ENCODE assay signal across 1 cellular context in the genomic region with DNA sequence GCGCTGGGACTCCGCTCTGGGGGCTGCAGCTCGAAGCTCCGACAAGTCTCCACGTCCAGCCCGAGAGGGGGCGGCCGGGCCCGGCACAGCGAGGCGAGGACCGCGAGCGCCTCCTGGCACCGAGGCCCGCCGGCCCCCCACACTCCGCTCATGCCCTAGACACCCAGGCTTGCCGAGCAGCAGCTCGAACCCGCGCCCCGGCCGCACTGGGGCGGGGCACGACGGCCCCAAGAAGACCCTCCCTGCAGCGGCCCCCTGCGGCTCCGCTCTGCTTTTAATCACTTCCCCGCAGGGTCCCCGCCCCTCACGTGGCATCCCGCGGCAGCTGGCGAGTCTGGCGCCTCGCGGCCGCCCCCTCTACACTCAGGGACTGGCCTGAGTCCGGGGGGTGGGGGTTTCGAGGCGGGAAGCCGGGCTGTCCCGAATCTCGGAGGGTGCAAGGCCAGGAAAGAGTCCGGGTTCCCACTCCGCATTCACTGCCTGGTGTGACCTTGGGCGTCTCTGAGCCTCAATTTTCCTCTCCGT.
TF ChIP-seq lines count a peak whose summit lies in the region.

A gene with protein sequence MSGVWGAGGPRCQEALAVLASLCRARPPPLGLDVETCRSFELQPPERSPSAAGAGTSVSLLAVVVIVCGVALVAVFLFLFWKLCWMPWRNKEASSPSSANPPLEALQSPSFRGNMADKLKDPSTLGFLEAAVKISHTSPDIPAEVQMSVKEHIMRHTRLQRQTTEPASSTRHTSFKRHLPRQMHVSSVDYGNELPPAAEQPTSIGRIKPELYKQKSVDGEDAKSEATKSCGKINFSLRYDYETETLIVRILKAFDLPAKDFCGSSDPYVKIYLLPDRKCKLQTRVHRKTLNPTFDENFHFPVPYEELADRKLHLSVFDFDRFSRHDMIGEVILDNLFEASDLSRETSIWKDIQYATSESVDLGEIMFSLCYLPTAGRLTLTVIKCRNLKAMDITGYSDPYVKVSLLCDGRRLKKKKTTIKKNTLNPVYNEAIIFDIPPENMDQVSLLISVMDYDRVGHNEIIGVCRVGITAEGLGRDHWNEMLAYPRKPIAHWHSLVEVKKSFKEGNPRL (minus strand): TSS at position 249 of the 525 bp plus-strand sequence. CDS start 97 bp downstream, at position 152.

TF ChIP-seq in WTC11, 78 proteins besides CTCF, POLR2A, EP300 and RAD21 (continued from another document):
- TF ChIP-seq, protein P1, sequence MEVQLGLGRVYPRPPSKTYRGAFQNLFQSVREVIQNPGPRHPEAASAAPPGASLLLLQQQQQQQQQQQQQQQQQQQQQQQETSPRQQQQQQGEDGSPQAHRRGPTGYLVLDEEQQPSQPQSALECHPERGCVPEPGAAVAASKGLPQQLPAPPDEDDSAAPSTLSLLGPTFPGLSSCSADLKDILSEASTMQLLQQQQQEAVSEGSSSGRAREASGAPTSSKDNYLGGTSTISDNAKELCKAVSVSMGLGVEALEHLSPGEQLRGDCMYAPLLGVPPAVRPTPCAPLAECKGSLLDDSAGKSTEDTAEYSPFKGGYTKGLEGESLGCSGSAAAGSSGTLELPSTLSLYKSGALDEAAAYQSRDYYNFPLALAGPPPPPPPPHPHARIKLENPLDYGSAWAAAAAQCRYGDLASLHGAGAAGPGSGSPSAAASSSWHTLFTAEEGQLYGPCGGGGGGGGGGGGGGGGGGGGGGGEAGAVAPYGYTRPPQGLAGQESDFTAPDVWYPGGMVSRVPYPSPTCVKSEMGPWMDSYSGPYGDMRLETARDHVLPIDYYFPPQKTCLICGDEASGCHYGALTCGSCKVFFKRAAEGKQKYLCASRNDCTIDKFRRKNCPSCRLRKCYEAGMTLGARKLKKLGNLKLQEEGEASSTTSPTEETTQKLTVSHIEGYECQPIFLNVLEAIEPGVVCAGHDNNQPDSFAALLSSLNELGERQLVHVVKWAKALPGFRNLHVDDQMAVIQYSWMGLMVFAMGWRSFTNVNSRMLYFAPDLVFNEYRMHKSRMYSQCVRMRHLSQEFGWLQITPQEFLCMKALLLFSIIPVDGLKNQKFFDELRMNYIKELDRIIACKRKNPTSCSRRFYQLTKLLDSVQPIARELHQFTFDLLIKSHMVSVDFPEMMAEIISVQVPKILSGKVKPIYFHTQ (CRISPR knock-in tag; IDR thresholded peaks at IDR 0.05): no peak
- TF ChIP-seq, protein P2, sequence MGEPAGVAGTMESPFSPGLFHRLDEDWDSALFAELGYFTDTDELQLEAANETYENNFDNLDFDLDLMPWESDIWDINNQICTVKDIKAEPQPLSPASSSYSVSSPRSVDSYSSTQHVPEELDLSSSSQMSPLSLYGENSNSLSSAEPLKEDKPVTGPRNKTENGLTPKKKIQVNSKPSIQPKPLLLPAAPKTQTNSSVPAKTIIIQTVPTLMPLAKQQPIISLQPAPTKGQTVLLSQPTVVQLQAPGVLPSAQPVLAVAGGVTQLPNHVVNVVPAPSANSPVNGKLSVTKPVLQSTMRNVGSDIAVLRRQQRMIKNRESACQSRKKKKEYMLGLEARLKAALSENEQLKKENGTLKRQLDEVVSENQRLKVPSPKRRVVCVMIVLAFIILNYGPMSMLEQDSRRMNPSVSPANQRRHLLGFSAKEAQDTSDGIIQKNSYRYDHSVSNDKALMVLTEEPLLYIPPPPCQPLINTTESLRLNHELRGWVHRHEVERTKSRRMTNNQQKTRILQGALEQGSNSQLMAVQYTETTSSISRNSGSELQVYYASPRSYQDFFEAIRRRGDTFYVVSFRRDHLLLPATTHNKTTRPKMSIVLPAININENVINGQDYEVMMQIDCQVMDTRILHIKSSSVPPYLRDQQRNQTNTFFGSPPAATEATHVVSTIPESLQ (CRISPR knock-in tag; IDR thresholded peaks at IDR 0.05): no peak
- no peak for TF ChIP-seq ZNF396 (CRISPR knock-in tag; IDR thresholded peaks at IDR 0.05; ENCODE audit: borderline replicate concordance)
- no peak for TF ChIP-seq RORB (CRISPR knock-in tag; IDR thresholded peaks at IDR 0.05)
- no peak for TF ChIP-seq ZNF219 (CRISPR knock-in tag; IDR thresholded peaks at IDR 0.05; ENCODE audit: borderline replicate concordance)
- no peak for TF ChIP-seq ZNF121 (CRISPR knock-in tag; IDR thresholded peaks at IDR 0.05)
- TF ChIP-seq, protein P3, sequence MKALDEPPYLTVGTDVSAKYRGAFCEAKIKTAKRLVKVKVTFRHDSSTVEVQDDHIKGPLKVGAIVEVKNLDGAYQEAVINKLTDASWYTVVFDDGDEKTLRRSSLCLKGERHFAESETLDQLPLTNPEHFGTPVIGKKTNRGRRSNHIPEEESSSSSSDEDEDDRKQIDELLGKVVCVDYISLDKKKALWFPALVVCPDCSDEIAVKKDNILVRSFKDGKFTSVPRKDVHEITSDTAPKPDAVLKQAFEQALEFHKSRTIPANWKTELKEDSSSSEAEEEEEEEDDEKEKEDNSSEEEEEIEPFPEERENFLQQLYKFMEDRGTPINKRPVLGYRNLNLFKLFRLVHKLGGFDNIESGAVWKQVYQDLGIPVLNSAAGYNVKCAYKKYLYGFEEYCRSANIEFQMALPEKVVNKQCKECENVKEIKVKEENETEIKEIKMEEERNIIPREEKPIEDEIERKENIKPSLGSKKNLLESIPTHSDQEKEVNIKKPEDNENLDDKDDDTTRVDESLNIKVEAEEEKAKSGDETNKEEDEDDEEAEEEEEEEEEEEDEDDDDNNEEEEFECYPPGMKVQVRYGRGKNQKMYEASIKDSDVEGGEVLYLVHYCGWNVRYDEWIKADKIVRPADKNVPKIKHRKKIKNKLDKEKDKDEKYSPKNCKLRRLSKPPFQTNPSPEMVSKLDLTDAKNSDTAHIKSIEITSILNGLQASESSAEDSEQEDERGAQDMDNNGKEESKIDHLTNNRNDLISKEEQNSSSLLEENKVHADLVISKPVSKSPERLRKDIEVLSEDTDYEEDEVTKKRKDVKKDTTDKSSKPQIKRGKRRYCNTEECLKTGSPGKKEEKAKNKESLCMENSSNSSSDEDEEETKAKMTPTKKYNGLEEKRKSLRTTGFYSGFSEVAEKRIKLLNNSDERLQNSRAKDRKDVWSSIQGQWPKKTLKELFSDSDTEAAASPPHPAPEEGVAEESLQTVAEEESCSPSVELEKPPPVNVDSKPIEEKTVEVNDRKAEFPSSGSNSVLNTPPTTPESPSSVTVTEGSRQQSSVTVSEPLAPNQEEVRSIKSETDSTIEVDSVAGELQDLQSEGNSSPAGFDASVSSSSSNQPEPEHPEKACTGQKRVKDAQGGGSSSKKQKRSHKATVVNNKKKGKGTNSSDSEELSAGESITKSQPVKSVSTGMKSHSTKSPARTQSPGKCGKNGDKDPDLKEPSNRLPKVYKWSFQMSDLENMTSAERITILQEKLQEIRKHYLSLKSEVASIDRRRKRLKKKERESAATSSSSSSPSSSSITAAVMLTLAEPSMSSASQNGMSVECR (CRISPR knock-in tag; IDR thresholded peaks at IDR 0.05; ENCODE audit: borderline replicate concordance): no peak
- TF ChIP-seq, protein P4, sequence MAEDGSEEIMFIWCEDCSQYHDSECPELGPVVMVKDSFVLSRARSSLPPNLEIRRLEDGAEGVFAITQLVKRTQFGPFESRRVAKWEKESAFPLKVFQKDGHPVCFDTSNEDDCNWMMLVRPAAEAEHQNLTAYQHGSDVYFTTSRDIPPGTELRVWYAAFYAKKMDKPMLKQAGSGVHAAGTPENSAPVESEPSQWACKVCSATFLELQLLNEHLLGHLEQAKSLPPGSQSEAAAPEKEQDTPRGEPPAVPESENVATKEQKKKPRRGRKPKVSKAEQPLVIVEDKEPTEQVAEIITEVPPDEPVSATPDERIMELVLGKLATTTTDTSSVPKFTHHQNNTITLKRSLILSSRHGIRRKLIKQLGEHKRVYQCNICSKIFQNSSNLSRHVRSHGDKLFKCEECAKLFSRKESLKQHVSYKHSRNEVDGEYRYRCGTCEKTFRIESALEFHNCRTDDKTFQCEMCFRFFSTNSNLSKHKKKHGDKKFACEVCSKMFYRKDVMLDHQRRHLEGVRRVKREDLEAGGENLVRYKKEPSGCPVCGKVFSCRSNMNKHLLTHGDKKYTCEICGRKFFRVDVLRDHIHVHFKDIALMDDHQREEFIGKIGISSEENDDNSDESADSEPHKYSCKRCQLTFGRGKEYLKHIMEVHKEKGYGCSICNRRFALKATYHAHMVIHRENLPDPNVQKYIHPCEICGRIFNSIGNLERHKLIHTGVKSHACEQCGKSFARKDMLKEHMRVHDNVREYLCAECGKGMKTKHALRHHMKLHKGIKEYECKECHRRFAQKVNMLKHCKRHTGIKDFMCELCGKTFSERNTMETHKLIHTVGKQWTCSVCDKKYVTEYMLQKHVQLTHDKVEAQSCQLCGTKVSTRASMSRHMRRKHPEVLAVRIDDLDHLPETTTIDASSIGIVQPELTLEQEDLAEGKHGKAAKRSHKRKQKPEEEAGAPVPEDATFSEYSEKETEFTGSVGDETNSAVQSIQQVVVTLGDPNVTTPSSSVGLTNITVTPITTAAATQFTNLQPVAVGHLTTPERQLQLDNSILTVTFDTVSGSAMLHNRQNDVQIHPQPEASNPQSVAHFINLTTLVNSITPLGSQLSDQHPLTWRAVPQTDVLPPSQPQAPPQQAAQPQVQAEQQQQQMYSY (CRISPR knock-in tag; IDR thresholded peaks at IDR 0.05): no peak
- TF ChIP-seq, protein P5, sequence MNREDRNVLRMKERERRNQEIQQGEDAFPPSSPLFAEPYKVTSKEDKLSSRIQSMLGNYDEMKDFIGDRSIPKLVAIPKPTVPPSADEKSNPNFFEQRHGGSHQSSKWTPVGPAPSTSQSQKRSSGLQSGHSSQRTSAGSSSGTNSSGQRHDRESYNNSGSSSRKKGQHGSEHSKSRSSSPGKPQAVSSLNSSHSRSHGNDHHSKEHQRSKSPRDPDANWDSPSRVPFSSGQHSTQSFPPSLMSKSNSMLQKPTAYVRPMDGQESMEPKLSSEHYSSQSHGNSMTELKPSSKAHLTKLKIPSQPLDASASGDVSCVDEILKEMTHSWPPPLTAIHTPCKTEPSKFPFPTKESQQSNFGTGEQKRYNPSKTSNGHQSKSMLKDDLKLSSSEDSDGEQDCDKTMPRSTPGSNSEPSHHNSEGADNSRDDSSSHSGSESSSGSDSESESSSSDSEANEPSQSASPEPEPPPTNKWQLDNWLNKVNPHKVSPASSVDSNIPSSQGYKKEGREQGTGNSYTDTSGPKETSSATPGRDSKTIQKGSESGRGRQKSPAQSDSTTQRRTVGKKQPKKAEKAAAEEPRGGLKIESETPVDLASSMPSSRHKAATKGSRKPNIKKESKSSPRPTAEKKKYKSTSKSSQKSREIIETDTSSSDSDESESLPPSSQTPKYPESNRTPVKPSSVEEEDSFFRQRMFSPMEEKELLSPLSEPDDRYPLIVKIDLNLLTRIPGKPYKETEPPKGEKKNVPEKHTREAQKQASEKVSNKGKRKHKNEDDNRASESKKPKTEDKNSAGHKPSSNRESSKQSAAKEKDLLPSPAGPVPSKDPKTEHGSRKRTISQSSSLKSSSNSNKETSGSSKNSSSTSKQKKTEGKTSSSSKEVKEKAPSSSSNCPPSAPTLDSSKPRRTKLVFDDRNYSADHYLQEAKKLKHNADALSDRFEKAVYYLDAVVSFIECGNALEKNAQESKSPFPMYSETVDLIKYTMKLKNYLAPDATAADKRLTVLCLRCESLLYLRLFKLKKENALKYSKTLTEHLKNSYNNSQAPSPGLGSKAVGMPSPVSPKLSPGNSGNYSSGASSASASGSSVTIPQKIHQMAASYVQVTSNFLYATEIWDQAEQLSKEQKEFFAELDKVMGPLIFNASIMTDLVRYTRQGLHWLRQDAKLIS (CRISPR knock-in tag; IDR thresholded peaks at IDR 0.05; ENCODE audit: borderline replicate concordance): no peak
- TF ChIP-seq GTF2I (CRISPR knock-in tag; conservative IDR thresholded peaks at IDR 0.05): no peak
- TF ChIP-seq NR2C2 (CRISPR knock-in tag; IDR thresholded peaks at IDR 0.05): no peak
- TF ChIP-seq, protein P6, sequence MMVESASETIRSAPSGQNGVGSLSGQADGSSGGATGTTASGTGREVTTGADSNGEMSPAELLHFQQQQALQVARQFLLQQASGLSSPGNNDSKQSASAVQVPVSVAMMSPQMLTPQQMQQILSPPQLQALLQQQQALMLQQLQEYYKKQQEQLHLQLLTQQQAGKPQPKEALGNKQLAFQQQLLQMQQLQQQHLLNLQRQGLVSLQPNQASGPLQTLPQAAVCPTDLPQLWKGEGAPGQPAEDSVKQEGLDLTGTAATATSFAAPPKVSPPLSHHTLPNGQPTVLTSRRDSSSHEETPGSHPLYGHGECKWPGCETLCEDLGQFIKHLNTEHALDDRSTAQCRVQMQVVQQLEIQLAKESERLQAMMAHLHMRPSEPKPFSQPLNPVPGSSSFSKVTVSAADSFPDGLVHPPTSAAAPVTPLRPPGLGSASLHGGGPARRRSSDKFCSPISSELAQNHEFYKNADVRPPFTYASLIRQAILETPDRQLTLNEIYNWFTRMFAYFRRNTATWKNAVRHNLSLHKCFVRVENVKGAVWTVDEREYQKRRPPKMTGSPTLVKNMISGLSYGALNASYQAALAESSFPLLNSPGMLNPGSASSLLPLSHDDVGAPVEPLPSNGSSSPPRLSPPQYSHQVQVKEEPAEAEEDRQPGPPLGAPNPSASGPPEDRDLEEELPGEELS (CRISPR knock-in tag; IDR thresholded peaks at IDR 0.05): no peak
- no peak for TF ChIP-seq NR3C1 (CRISPR knock-in tag; conservative IDR thresholded peaks at IDR 0.05; ENCODE audit: low read depth)
- TF ChIP-seq ZNF423 (CRISPR knock-in tag; IDR thresholded peaks at IDR 0.05): peak; percentile 77
- TF ChIP-seq GRHL2 (CRISPR knock-in tag; IDR thresholded peaks at IDR 0.05; ENCODE audit: insufficient replicate concordance, severe bottlenecking): no peak
- no peak for TF ChIP-seq FOXJ3 (CRISPR knock-in tag; IDR thresholded peaks at IDR 0.05; ENCODE audit: borderline replicate concordance)
- no peak for TF ChIP-seq TEAD1 (CRISPR knock-in tag; IDR thresholded peaks at IDR 0.05)
- no peak for TF ChIP-seq CREB1 (CRISPR knock-in tag; IDR thresholded peaks at IDR 0.05)
- TF ChIP-seq ZNF263 (CRISPR knock-in tag; IDR thresholded peaks at IDR 0.05; ENCODE audit: low read depth): no peak
- no peak for TF ChIP-seq ZNF671 (CRISPR knock-in tag; IDR thresholded peaks at IDR 0.05)
- no peak for TF ChIP-seq MYBL2 (CRISPR knock-in tag; IDR thresholded peaks at IDR 0.05)
